1 cellular context compared by ENCODE assay signal in the genomic region with DNA sequence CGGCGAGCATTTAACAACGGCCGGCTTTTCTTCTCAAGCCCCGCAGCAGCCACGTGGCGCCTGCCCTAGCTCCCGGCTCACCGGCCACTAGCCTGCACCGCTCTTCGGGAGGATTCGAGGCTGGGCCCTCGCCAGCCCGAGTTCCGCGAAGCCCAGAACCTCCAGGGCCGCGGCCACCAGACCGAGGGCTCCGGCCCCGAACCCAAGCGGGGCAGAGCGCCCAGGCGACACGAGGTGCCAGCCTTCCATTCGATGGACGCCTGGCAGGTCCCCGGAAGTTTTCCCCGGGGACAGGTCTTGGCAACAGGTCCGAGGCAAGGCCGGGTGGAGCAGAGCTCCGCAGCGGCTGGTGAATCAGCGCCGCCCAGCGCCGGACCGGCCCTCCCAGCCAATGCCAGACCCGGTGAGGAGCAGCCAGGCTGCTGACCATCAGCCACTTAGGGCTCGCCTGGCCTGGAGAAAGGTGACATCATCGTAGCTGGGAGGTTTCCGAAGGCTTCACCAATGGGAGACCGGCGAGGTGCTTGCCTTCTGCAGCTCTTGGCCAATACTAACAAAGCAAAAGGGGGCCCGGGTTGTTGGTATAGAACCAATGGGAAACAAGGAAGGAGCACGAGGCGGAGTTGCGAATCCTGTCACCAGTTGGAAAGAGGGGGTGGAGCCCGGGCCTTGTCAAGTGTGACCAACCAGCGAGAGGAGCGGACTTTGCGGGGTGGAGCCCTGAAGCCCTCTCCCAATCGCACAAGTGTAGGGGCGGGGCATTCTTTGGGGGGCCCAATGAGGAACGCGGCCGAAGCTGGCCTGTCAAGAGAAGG.
TF ChIP-seq lines count a peak whose summit lies in the region.

No MANE protein-coding gene starts in this region.

TF ChIP-seq in K562, 482 proteins besides CTCF, POLR2A, EP300 and RAD21 (continued from another document and continues in another):
- TF ChIP-seq GABPA (tag; conservative IDR thresholded peaks at IDR 0.05; ENCODE audit: low read depth) (peak; percentile 76; the same call in 1 of the 2 replicates), NFATC3 (IDR thresholded peaks at IDR 0.05) (no peak), KAT7 (CRISPR knock-in tag; IDR thresholded peaks at IDR 0.05; ENCODE audit: borderline replicate concordance) (peak; percentile 78; the same call in 1 of the 2 replicates), SRSF7 (optimal IDR thresholded peaks at IDR 0.05; ENCODE audit: low read depth, low read length) (no peak), CBX3 (IDR thresholded peaks at IDR 0.05; ENCODE audit: borderline replicate concordance in 1 of 2, low read length in 2 of 2) (peak in 1 of 2 experiments; percentile 63; a peak in 2 of 3 replicates), HMGN3 (IDR thresholded peaks at IDR 0.05; ENCODE audit: borderline replicate concordance, extremely low read depth, insufficient read length, low read depth, low read length) (peak; percentile 82), XRCC3 (IDR thresholded peaks at IDR 0.05) (no peak), ZNF165 (CRISPR knock-in tag; IDR thresholded peaks at IDR 0.05; ENCODE audit: borderline replicate concordance) (peak; percentile 26; the same call in 1 of the 2 replicates), HDAC8 (tag; IDR thresholded peaks at IDR 0.05) (peak; percentile 76; the same call in 1 of the 2 replicates), ZNF766 (CRISPR knock-in tag; conservative IDR thresholded peaks at IDR 0.05) (peak; percentile 82), HNRNPL (IDR thresholded peaks at IDR 0.05; ENCODE audit: low read depth, low read length) (peak; percentile 91), DPF2 (IDR thresholded peaks at IDR 0.05) (peak; percentile 27; the same call in 1 of the 2 replicates), ZNF12 (CRISPR knock-in tag; IDR thresholded peaks at IDR 0.05) (no peak), U2AF1 (optimal IDR thresholded peaks at IDR 0.05; ENCODE audit: low read depth, low read length) (peak; percentile 50), BHLHE40 (IDR thresholded peaks at IDR 0.05; ENCODE audit: low read length) (peak; percentile 37), NR4A1 (CRISPR knock-in tag; IDR thresholded peaks at IDR 0.05) (peak; percentile 73; the same call in 1 of the 2 replicates), NR4A1 (tag; IDR thresholded peaks at IDR 0.05) (0 out of 2 replicates have a peak, but pooled peaks have one; percentile 66), ZNF444 (CRISPR knock-in tag; IDR thresholded peaks at IDR 0.05) (no peak), NR2C2 (CRISPR knock-in tag; IDR thresholded peaks at IDR 0.05) (no peak), NR2C2 (tag; IDR thresholded peaks at IDR 0.05) (peak; percentile 78), RBM25 (IDR thresholded peaks at IDR 0.05; ENCODE audit: low read depth, low read length, severe bottlenecking) (peak; percentile 89), COPS2 (conservative IDR thresholded peaks at IDR 0.05) (no peak), NFXL1 (CRISPR knock-in tag; IDR thresholded peaks at IDR 0.05) (no peak), FIP1L1 (IDR thresholded peaks at IDR 0.05; ENCODE audit: low read depth, low read length, poor library complexity, severe bottlenecking) (peak; percentile 70), CC2D1A (IDR thresholded peaks at IDR 0.05) (peak; percentile 57; the same call in 1 of the 2 replicates), POLR3A (IDR thresholded peaks at IDR 0.05; ENCODE audit: borderline replicate concordance, extremely low read depth, insufficient read depth, insufficient read length) (no peak), TFAM (CRISPR knock-in tag; conservative IDR thresholded peaks at IDR 0.05) (no peak), ASH1L (IDR thresholded peaks at IDR 0.05; ENCODE audit: borderline replicate concordance, low read depth, partially characterized antibody) (peak; percentile 94), ZNF263 (CRISPR knock-in tag; IDR thresholded peaks at IDR 0.05; ENCODE audit: borderline replicate concordance) (peak; percentile 49; the same call in 1 of the 2 replicates), SAP30 (IDR thresholded peaks at IDR 0.05; ENCODE audit: borderline replicate concordance, insufficient read depth, low read depth, low read length, poor library complexity, severe bottlenecking) (peak; percentile 50), SMAD1 (IDR thresholded peaks at IDR 0.05; ENCODE audit: low read depth, low read length, partially characterized antibody) (peak; percentile 63), HDGF (IDR thresholded peaks at IDR 0.05) (peak; percentile 78; the same call in 1 of the 2 replicates), ERF (CRISPR knock-in tag; IDR thresholded peaks at IDR 0.05) (0 out of 2 replicates have a peak, but pooled peaks have one; percentile 27), PRPF4 (IDR thresholded peaks at IDR 0.05; ENCODE audit: insufficient read depth, low read depth, low read length, poor library complexity, severe bottlenecking) (no peak)
- TF ChIP-seq, protein P1, sequence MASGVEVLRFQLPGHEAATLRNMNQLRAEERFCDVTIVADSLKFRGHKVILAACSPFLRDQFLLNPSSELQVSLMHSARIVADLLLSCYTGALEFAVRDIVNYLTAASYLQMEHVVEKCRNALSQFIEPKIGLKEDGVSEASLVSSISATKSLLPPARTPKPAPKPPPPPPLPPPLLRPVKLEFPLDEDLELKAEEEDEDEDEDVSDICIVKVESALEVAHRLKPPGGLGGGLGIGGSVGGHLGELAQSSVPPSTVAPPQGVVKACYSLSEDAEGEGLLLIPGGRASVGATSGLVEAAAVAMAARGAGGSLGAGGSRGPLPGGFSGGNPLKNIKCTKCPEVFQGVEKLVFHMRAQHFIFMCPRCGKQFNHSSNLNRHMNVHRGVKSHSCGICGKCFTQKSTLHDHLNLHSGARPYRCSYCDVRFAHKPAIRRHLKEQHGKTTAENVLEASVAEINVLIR (CRISPR knock-in tag; IDR thresholded peaks at IDR 0.05), result peak; percentile 67
- TF ChIP-seq, protein P2, sequence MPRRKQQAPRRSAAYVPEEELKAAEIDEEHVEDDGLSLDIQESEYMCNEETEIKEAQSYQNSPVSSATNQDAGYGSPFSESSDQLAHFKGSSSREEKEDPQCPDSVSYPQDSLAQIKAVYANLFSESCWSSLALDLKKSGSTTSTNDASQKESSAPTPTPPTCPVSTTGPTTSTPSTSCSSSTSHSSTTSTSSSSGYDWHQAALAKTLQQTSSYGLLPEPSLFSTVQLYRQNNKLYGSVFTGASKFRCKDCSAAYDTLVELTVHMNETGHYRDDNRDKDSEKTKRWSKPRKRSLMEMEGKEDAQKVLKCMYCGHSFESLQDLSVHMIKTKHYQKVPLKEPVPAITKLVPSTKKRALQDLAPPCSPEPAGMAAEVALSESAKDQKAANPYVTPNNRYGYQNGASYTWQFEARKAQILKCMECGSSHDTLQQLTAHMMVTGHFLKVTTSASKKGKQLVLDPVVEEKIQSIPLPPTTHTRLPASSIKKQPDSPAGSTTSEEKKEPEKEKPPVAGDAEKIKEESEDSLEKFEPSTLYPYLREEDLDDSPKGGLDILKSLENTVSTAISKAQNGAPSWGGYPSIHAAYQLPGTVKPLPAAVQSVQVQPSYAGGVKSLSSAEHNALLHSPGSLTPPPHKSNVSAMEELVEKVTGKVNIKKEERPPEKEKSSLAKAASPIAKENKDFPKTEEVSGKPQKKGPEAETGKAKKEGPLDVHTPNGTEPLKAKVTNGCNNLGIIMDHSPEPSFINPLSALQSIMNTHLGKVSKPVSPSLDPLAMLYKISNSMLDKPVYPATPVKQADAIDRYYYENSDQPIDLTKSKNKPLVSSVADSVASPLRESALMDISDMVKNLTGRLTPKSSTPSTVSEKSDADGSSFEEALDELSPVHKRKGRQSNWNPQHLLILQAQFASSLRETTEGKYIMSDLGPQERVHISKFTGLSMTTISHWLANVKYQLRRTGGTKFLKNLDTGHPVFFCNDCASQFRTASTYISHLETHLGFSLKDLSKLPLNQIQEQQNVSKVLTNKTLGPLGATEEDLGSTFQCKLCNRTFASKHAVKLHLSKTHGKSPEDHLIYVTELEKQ (CRISPR knock-in tag; IDR thresholded peaks at IDR 0.05), result no peak
- TF ChIP-seq, protein P3, sequence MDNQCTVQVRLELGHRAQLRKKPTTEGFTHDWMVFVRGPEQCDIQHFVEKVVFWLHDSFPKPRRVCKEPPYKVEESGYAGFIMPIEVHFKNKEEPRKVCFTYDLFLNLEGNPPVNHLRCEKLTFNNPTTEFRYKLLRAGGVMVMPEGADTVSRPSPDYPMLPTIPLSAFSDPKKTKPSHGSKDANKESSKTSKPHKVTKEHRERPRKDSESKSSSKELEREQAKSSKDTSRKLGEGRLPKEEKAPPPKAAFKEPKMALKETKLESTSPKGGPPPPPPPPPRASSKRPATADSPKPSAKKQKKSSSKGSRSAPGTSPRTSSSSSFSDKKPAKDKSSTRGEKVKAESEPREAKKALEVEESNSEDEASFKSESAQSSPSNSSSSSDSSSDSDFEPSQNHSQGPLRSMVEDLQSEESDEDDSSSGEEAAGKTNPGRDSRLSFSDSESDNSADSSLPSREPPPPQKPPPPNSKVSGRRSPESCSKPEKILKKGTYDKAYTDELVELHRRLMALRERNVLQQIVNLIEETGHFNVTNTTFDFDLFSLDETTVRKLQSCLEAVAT (IDR thresholded peaks at IDR 0.05), result peak; percentile 80 to 86
- TF ChIP-seq, protein P4, sequence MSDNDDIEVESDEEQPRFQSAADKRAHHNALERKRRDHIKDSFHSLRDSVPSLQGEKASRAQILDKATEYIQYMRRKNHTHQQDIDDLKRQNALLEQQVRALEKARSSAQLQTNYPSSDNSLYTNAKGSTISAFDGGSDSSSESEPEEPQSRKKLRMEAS (CRISPR knock-in tag; IDR thresholded peaks at IDR 0.05), result peak; percentile 86
- TF ChIP-seq, protein P5, sequence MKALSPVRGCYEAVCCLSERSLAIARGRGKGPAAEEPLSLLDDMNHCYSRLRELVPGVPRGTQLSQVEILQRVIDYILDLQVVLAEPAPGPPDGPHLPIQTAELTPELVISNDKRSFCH (CRISPR knock-in tag; IDR thresholded peaks at IDR 0.05), result no peak
- TF ChIP-seq, protein P5 (tag; IDR thresholded peaks at IDR 0.05), result peak; percentile 70; the same call in 1 of the 2 replicates
- TF ChIP-seq, protein P6, sequence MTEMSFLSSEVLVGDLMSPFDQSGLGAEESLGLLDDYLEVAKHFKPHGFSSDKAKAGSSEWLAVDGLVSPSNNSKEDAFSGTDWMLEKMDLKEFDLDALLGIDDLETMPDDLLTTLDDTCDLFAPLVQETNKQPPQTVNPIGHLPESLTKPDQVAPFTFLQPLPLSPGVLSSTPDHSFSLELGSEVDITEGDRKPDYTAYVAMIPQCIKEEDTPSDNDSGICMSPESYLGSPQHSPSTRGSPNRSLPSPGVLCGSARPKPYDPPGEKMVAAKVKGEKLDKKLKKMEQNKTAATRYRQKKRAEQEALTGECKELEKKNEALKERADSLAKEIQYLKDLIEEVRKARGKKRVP (CRISPR knock-in tag; IDR thresholded peaks at IDR 0.05), result 0 out of 2 replicates have a peak, but pooled peaks have one; percentile 54
- TF ChIP-seq, protein P7, sequence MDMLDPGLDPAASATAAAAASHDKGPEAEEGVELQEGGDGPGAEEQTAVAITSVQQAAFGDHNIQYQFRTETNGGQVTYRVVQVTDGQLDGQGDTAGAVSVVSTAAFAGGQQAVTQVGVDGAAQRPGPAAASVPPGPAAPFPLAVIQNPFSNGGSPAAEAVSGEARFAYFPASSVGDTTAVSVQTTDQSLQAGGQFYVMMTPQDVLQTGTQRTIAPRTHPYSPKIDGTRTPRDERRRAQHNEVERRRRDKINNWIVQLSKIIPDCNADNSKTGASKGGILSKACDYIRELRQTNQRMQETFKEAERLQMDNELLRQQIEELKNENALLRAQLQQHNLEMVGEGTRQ (CRISPR knock-in tag; IDR thresholded peaks at IDR 0.05), result peak; percentile 37
- TF ChIP-seq, protein P8, sequence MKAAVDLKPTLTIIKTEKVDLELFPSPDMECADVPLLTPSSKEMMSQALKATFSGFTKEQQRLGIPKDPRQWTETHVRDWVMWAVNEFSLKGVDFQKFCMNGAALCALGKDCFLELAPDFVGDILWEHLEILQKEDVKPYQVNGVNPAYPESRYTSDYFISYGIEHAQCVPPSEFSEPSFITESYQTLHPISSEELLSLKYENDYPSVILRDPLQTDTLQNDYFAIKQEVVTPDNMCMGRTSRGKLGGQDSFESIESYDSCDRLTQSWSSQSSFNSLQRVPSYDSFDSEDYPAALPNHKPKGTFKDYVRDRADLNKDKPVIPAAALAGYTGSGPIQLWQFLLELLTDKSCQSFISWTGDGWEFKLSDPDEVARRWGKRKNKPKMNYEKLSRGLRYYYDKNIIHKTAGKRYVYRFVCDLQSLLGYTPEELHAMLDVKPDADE (conservative IDR thresholded peaks at IDR 0.05; ENCODE audit: control insufficient read depth, low read depth, low read length), result peak; percentile 14; the same call in 1 of the 2 replicates
- TF ChIP-seq, protein P9, sequence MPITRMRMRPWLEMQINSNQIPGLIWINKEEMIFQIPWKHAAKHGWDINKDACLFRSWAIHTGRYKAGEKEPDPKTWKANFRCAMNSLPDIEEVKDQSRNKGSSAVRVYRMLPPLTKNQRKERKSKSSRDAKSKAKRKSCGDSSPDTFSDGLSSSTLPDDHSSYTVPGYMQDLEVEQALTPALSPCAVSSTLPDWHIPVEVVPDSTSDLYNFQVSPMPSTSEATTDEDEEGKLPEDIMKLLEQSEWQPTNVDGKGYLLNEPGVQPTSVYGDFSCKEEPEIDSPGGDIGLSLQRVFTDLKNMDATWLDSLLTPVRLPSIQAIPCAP (CRISPR knock-in tag; IDR thresholded peaks at IDR 0.05; ENCODE audit: borderline replicate concordance), result peak; percentile 82
- TF ChIP-seq, protein P10, sequence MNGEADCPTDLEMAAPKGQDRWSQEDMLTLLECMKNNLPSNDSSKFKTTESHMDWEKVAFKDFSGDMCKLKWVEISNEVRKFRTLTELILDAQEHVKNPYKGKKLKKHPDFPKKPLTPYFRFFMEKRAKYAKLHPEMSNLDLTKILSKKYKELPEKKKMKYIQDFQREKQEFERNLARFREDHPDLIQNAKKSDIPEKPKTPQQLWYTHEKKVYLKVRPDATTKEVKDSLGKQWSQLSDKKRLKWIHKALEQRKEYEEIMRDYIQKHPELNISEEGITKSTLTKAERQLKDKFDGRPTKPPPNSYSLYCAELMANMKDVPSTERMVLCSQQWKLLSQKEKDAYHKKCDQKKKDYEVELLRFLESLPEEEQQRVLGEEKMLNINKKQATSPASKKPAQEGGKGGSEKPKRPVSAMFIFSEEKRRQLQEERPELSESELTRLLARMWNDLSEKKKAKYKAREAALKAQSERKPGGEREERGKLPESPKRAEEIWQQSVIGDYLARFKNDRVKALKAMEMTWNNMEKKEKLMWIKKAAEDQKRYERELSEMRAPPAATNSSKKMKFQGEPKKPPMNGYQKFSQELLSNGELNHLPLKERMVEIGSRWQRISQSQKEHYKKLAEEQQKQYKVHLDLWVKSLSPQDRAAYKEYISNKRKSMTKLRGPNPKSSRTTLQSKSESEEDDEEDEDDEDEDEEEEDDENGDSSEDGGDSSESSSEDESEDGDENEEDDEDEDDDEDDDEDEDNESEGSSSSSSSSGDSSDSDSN (IDR thresholded peaks at IDR 0.05; ENCODE audit: borderline replicate concordance in 1 of 2, low read depth in 2 of 2, low read length in 2 of 2), result peak; percentile 96 to 98
- TF ChIP-seq, protein P11, sequence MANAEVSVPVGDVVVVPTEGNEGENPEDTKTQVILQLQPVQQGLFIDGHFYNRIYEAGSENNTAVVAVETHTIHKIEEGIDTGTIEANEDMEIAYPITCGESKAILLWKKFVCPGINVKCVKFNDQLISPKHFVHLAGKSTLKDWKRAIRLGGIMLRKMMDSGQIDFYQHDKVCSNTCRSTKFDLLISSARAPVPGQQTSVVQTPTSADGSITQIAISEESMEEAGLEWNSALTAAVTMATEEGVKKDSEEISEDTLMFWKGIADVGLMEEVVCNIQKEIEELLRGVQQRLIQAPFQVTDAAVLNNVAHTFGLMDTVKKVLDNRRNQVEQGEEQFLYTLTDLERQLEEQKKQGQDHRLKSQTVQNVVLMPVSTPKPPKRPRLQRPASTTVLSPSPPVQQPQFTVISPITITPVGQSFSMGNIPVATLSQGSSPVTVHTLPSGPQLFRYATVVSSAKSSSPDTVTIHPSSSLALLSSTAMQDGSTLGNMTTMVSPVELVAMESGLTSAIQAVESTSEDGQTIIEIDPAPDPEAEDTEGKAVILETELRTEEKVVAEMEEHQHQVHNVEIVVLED (CRISPR knock-in tag; IDR thresholded peaks at IDR 0.05), result no peak
